1 cellular context compared by ENCODE assay signal in the genomic region with DNA sequence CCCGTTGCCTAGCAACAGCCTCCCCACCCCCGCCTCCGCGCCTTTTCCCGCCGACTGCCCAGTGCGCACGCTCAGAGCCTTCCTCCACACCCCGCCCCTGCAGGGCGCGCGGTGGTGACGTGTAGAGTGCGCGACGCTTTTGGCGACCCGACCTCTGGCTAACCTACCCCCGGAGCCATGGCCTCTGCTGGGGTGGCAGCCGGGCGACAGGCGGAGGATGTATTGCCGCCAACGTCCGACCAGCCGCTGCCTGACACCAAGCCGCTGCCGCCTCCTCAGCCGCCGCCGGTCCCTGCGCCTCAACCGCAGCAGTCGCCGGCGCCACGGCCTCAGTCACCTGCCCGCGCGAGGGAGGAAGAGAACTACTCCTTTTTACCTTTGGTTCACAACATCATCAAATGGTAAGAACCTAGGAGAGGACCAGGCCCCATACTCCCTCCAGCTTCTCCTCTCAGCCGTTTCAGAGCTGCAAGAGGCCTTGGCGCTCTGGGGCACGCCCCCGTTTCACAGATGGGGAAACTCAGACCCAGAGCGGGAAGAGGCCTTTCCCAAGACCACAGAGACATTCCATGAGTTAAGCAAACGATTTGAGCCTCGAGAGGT.
A peak's percentile ranks its signal among the peaks of the same experiment; 100 is the strongest.
TF ChIP-seq lines count a peak whose summit lies in the region.

A gene with protein sequence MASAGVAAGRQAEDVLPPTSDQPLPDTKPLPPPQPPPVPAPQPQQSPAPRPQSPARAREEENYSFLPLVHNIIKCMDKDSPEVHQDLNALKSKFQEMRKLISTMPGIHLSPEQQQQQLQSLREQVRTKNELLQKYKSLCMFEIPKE (plus strand): TSS at position 136 of the 603 bp plus-strand sequence. CDS start 42 bp downstream, at position 178.

TF ChIP-seq in GM12878, 131 proteins besides CTCF, POLR2A, EP300 and RAD21 (continued from another document and continues in another):
- TF ChIP-seq RELB (IDR thresholded peaks at IDR 0.05; ENCODE audit: low read depth) (peak; percentile 77), REST (IDR thresholded peaks at IDR 0.05; ENCODE audit: low read depth, low read length) (no peak), NR2C1 (IDR thresholded peaks at IDR 0.05) (peak; percentile 87), SRF (IDR thresholded peaks at IDR 0.05; ENCODE audit: low read depth in 2 of 2, low read length in 2 of 2) (peak; percentile 70 to 95; a peak in 3 of 4 replicates), ZNF217 (IDR thresholded peaks at IDR 0.05) (no peak; the same call in 1 of the 2 replicates), KDM1A (IDR thresholded peaks at IDR 0.05; ENCODE audit: borderline replicate concordance) (no peak), TCF7 (IDR thresholded peaks at IDR 0.05; ENCODE audit: borderline replicate concordance) (no peak), NBN (IDR thresholded peaks at IDR 0.05) (peak; percentile 79), IRF4 (IDR thresholded peaks at IDR 0.05; ENCODE audit: low read depth, low read length) (no peak), PML (IDR thresholded peaks at IDR 0.05; ENCODE audit: low read length) (no peak), RUNX3 (IDR thresholded peaks at IDR 0.05; ENCODE audit: low read length) (peak; percentile 54; the same call in 1 of the 2 replicates), STAT1 (conservative IDR thresholded peaks at IDR 0.05) (0 out of 2 replicates have a peak, but pooled peaks have one; percentile 34), TARDBP (IDR thresholded peaks at IDR 0.05; ENCODE audit: borderline replicate concordance) (peak; percentile 83), SREBF1 (IDR thresholded peaks at IDR 0.05; ENCODE audit: low read length) (peak; percentile 20; the same call in 1 of the 2 replicates), CEBPB (IDR thresholded peaks at IDR 0.05; ENCODE audit: borderline replicate concordance in 1 of 2, low read depth in 2 of 2, low read length in 2 of 2) (no peak), HDAC2 (IDR thresholded peaks at IDR 0.05) (no peak), E2F8 (IDR thresholded peaks at IDR 0.05; ENCODE audit: low read depth, partially characterized antibody) (no peak), BCL11A (IDR thresholded peaks at IDR 0.05; ENCODE audit: low read depth, low read length) (0 out of 2 replicates have a peak, but pooled peaks have one; percentile 30), YY1 (IDR thresholded peaks at IDR 0.05; ENCODE audit: low read depth, low read length) (peak; percentile 93), CREB1 (IDR thresholded peaks at IDR 0.05; ENCODE audit: low read depth) (peak; percentile 99), KAT2A (conservative IDR thresholded peaks at IDR 0.05; ENCODE audit: control insufficient read depth, low read depth, low read length) (no peak), HCFC1 (IDR thresholded peaks at IDR 0.05; ENCODE audit: low read length) (peak; percentile 83), EGR1 (IDR thresholded peaks at IDR 0.05; ENCODE audit: borderline replicate concordance in 1 of 2, low read depth in 2 of 2, low read length in 2 of 2) (peak in 1 of 2 experiments; percentile 99; a peak in 2 of 3 replicates), PRDM15 (CRISPR knock-in tag; IDR thresholded peaks at IDR 0.05) (no peak), SP1 (IDR thresholded peaks at IDR 0.05; ENCODE audit: low read depth, low read length) (peak; percentile 85), MTA3 (IDR thresholded peaks at IDR 0.05; ENCODE audit: borderline replicate concordance, low read length) (no peak), CBX3 (IDR thresholded peaks at IDR 0.05; ENCODE audit: borderline replicate concordance, low read depth) (no peak), HDGF (IDR thresholded peaks at IDR 0.05) (no peak), CBX5 (IDR thresholded peaks at IDR 0.05; ENCODE audit: low read depth) (no peak)
- TF ChIP-seq, protein P1, sequence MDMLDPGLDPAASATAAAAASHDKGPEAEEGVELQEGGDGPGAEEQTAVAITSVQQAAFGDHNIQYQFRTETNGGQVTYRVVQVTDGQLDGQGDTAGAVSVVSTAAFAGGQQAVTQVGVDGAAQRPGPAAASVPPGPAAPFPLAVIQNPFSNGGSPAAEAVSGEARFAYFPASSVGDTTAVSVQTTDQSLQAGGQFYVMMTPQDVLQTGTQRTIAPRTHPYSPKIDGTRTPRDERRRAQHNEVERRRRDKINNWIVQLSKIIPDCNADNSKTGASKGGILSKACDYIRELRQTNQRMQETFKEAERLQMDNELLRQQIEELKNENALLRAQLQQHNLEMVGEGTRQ (IDR thresholded peaks at IDR 0.05; ENCODE audit: borderline replicate concordance, low read depth, low read length), result no peak
- TF ChIP-seq, protein P2, sequence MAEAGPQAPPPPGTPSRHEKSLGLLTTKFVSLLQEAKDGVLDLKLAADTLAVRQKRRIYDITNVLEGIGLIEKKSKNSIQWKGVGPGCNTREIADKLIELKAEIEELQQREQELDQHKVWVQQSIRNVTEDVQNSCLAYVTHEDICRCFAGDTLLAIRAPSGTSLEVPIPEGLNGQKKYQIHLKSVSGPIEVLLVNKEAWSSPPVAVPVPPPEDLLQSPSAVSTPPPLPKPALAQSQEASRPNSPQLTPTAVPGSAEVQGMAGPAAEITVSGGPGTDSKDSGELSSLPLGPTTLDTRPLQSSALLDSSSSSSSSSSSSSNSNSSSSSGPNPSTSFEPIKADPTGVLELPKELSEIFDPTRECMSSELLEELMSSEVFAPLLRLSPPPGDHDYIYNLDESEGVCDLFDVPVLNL (IDR thresholded peaks at IDR 0.05; ENCODE audit: low read depth, low read length), result peak; percentile 74
- TF ChIP-seq, protein P3, sequence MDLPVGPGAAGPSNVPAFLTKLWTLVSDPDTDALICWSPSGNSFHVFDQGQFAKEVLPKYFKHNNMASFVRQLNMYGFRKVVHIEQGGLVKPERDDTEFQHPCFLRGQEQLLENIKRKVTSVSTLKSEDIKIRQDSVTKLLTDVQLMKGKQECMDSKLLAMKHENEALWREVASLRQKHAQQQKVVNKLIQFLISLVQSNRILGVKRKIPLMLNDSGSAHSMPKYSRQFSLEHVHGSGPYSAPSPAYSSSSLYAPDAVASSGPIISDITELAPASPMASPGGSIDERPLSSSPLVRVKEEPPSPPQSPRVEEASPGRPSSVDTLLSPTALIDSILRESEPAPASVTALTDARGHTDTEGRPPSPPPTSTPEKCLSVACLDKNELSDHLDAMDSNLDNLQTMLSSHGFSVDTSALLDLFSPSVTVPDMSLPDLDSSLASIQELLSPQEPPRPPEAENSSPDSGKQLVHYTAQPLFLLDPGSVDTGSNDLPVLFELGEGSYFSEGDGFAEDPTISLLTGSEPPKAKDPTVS (IDR thresholded peaks at IDR 0.05; ENCODE audit: low read depth, low read length), result no peak
- TF ChIP-seq, protein P4, sequence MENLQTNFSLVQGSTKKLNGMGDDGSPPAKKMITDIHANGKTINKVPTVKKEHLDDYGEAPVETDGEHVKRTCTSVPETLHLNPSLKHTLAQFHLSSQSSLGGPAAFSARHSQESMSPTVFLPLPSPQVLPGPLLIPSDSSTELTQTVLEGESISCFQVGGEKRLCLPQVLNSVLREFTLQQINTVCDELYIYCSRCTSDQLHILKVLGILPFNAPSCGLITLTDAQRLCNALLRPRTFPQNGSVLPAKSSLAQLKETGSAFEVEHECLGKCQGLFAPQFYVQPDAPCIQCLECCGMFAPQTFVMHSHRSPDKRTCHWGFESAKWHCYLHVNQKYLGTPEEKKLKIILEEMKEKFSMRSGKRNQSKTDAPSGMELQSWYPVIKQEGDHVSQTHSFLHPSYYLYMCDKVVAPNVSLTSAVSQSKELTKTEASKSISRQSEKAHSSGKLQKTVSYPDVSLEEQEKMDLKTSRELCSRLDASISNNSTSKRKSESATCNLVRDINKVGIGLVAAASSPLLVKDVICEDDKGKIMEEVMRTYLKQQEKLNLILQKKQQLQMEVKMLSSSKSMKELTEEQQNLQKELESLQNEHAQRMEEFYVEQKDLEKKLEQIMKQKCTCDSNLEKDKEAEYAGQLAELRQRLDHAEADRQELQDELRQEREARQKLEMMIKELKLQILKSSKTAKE (IDR thresholded peaks at IDR 0.05; ENCODE audit: low read depth, poor library complexity, severe bottlenecking), result no peak
- TF ChIP-seq, protein P5, sequence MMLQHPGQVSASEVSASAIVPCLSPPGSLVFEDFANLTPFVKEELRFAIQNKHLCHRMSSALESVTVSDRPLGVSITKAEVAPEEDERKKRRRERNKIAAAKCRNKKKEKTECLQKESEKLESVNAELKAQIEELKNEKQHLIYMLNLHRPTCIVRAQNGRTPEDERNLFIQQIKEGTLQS (IDR thresholded peaks at IDR 0.05; ENCODE audit: borderline replicate concordance, extremely low read depth, low read depth, low read length), result peak; percentile 94
